ENCODE assay signal across 25 cellular contexts in the genomic region with DNA sequence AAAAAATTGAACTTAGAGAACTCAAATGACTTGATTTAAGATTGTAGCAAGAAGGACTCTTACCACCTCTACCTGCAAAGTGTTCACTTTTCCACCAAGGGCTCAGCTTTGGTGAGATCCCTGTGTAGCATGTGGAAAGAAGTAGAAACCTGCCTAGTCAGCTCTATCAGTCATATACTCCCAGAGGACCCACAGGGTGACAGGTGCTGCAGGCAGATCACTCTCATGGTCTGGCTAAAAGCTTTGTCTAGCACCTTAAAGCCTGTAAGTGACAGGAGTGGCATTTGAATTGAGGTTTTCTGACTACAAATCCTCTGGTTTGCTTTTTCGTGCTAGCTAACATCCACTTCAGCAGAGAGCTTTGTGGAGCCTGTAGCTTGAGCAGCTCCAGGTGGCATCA. TPM values are rescaled to one million over a fixed set of nuclear protein-coding genes. Genes with fewer than 3 reads are reported as not detected.
DNase-seq lines count a peak whose midpoint lies in the region; ATAC-seq and TF ChIP-seq lines count a peak whose summit lies in the region.
"Had no signal": no experiment of that assay in that cellular context is flagged by ENCODE, and none has a peak within 500 bp of the region (broad histone marks: within the 10 kb centered on the region; RNA-seq: fewer than 3 reads in every experiment).

No MANE protein-coding gene starts in this region.

- no peak for TF ChIP-seq CTCF in glutamatergic neuron (IDR thresholded peaks at IDR 0.05; ENCODE audit: partially characterized antibody, unreplicated experiment)

- ATAC-seq in GM19351 (IDR thresholded peaks at IDR 0.05; ENCODE audit: unreplicated experiment) (no peak), GM18861 (IDR thresholded peaks at IDR 0.05; ENCODE audit: unreplicated experiment) (no peak)
- ATAC-seq: activated CD4-positive, CD25-positive, alpha-beta regulatory T cell treated with anti-CD3 and anti-CD28 coated beads, Interleukin-2, amount 50 U/mL, for 24 hours; left colon; sciatic nerve had no signal

- peak; percentile 56 for DNase-seq in DMS79 (lab: John Stamatoyannopoulos, UW)
- DNase-seq in NCI-H1436 (lab: John Stamatoyannopoulos, UW): peak; percentile 62
- DNase-seq in NCI-H345 (lab: John Stamatoyannopoulos, UW): peak; percentile 88
- peak; percentile 28 for DNase-seq in myocyte (ENCODE audit: low read depth)
- no peak for DNase-seq in glutamatergic neuron
- DNase-seq: activated CD4-positive, alpha-beta T cell treated with anti-CD3 and anti-CD28 coated beads, Interleukin-2, amount 50 U/mL, for 4 hours; activated T-cell treated with anti-CD3 and anti-CD28 coated beads, Interleukin-2, amount 50 U/mL, for 48 hours; caudate nucleus; CD8-positive, alpha-beta memory T cell; DMS153; effector CD8-positive, alpha-beta T cell; left colon; mammary epithelial cell; NCI-H1092; NCI-H2081 treated with DMSO at 0.1 percent for 48 hours; NCI-H526 treated with DMSO at 0.1 percent for 48 hours; SIG-M5; stimulated activated CD4-positive, alpha-beta T cell treated with anti-CD3 and anti-CD28 coated beads, Interleukin-12 subunit alpha, Interleukin-12 subunit beta, amount 100 ng/mL, for 4 hours; stimulated activated CD4-positive, alpha-beta T cell treated with anti-CD3 and anti-CD28 coated beads, Interleukin-2, amount 100 ng/mL, for 48 hours; thyroid gland had no signal

- no peak overlapping the region for H3K4me3 Mint-ChIP-seq in glutamatergic neuron (ENCODE audit: unreplicated experiment)
- H3K4me3 Mint-ChIP-seq: CD8-positive, alpha-beta memory T cell had no signal

- H3K4me1 Mint-ChIP-seq in glutamatergic neuron (ENCODE audit: low read depth, unreplicated experiment): peaks cover 3% of the 10 kb centered on the region

- H3K27ac Mint-ChIP-seq in glutamatergic neuron (ENCODE audit: unreplicated experiment): no peak overlapping the region
- H3K27ac Mint-ChIP-seq: IgD-negative memory B cell had no signal

- no peaks in the 10 kb centered on the region for H3K27me3 Mint-ChIP-seq in glutamatergic neuron (ENCODE audit: unreplicated experiment)
- H3K27me3 Mint-ChIP-seq: CD8-positive, alpha-beta memory T cell had no signal

- no peaks in the 10 kb centered on the region for H3K36me3 Mint-ChIP-seq in glutamatergic neuron (ENCODE audit: unreplicated experiment)
- H3K36me3 Mint-ChIP-seq: IgD-negative memory B cell had no signal

- H3K9me3 Mint-ChIP-seq in glutamatergic neuron (ENCODE audit: unreplicated experiment): no peaks in the 10 kb centered on the region

RNA-seq across cellular contexts. Expression of a gene that starts 18.7 kb away (rescaled TPM):
- total RNA-seq in myocyte (2.0 and 4.7 TPM in 2 replicates), glutamatergic neuron (ENCODE audit: unreplicated experiment) (2.1 TPM)
- 3.6 TPM for polyA plus RNA-seq in myocyte (2012)
